Comparison of ENCODE assay signal across 14 cellular contexts in the genomic region with DNA sequence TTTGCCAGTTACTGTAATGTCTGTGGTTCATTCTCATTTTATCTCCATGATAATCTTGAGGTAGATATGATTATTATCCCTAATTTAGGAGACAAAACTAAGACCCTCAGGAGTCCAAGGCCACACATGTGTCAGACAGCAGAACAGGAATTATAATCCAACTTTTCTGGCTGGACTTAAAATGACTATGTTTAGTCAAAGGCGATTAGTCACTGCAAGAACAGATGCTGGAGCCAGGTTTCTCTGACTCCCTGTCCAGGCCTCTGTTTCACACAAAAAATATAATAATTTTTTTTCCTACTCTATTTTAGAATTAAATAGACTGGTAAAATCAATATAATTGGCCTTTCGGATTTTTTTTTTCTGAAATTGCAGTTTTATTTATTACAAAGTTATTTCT. TPM values are rescaled to one million over a fixed set of nuclear protein-coding genes. Genes with fewer than 3 reads are reported as not detected.
DNase-seq lines count a peak whose midpoint lies in the region; ATAC-seq and TF ChIP-seq lines count a peak whose summit lies in the region.
"Had no signal": no experiment of that assay in that cellular context is flagged by ENCODE, and none has a peak within 500 bp of the region (broad histone marks: within the 10 kb centered on the region; RNA-seq: fewer than 3 reads in every experiment).

No MANE protein-coding gene starts in this region.

- TF ChIP-seq POLR2A in breast epithelium (IDR thresholded peaks at IDR 0.05) = no peak

- H3K27ac ChIP-seq in breast epithelium = no peak overlapping the region
- H3K27ac ChIP-seq in ascending aorta = peak overlapping the region; percentile 59 to 74
- H3K27ac ChIP-seq: ovary had no signal

- no peaks in the 10 kb centered on the region for H3K27me3 Mint-ChIP-seq in MCF 10A (ENCODE audit: insufficient read depth, unreplicated experiment)

- no peak overlapping the region for H3K4me3 ChIP-seq in breast epithelium
- no peak overlapping the region for H3K4me3 ChIP-seq in ascending aorta
- H3K4me3 ChIP-seq: ovary had no signal

- H3K36me3 ChIP-seq in breast epithelium = no peaks in the 10 kb centered on the region
- no peaks in the 10 kb centered on the region for H3K36me3 ChIP-seq in ascending aorta
- H3K36me3 ChIP-seq: ovary had no signal

- no peaks in the 10 kb centered on the region for H3K9me3 Mint-ChIP-seq in MCF 10A (ENCODE audit: unreplicated experiment)

- no TSS peak for BruUV-seq in MCF 10A (replicated peaks; lab: Mats Ljungman, UMichigan)

- H3K27ac Mint-ChIP-seq in MCF 10A (ENCODE audit: low read depth, unreplicated experiment) = no peak overlapping the region
- H3K27ac Mint-ChIP-seq: activated CD8-positive, alpha-beta T cell treated with anti-CD3 and anti-CD28 coated beads, Interleukin-2, amount 10 ng/mL, durations not matched to agents 7 days and 5 days had no signal

- TF ChIP-seq CTCF in MCF 10A (IDR thresholded peaks at IDR 0.05; ENCODE audit: unreplicated experiment) (no peak), breast epithelium (IDR thresholded peaks at IDR 0.05) (no peak), ascending aorta (IDR thresholded peaks at IDR 0.05) (no peak)

- intact Hi-C loops in MCF 10A (cut with micrococcal nuclease) = no loop called here
- intact Hi-C loops in breast epithelium (cut with DNase I; ENCODE audit: low total_unique reads) = loop anchor here (5.0 kb wide), 1 partner anchor 522 kb away; no protein-coding TSS in a partner anchor
- intact Hi-C loops in ascending aorta (cut with DNase I) = no loop called here

- no peaks in the 10 kb centered on the region for H3K4me1 Mint-ChIP-seq in MCF 10A (ENCODE audit: insufficient read depth, unreplicated experiment)

- POLR2A ChIA-PET in MCF 10A (lab: Yijun Ruan, JAX) = interaction anchor here (0.6 to 1.3 kb wide), 4 partner anchors 11 to 156 kb away, joined by 3 to 6 read pairs (median 4); a partner anchor contains a TSS

- H3K27me3 ChIP-seq in breast epithelium = no peaks in the 10 kb centered on the region
- no peaks in the 10 kb centered on the region for H3K27me3 ChIP-seq in ascending aorta
- H3K27me3 ChIP-seq: ovary had no signal

- ATAC-seq in HG03378 (IDR thresholded peaks at IDR 0.05; ENCODE audit: unreplicated experiment) (no peak), HG03442 (IDR thresholded peaks at IDR 0.05; ENCODE audit: unreplicated experiment) (no peak)
- ATAC-seq: activated CD8-positive, alpha-beta T cell treated with anti-CD3 and anti-CD28 coated beads, Interleukin-2, amount 10 ng/mL, durations not matched to agents 7 days and 5 days had no signal

- no peaks in the 10 kb centered on the region for H3K36me3 Mint-ChIP-seq in MCF 10A (ENCODE audit: insufficient read depth, unreplicated experiment)

- DNase-seq in MCF 10A (ENCODE audit: unreplicated experiment) (peak; percentile 28), breast epithelium (ENCODE audit: low spot score in 2 of 2) (no peak), ascending aorta (ENCODE audit: low spot score in 2 of 2) (no peak), fibroblast of the conjunctiva (ENCODE audit: low read depth) (peak; percentile 38), COLO668 (lab: John Stamatoyannopoulos, UW; ENCODE audit: unreplicated experiment) (no peak)
- no peak for DNase-seq in stimulated activated CD4-positive, alpha-beta T cell treated with anti-CD3 and anti-CD28 coated beads, Interleukin-1b, Interleukin-23, amount 100 ng/mL, for 48 hours
- DNase-seq: activated CD8-positive, alpha-beta T cell treated with anti-CD3 and anti-CD28 coated beads, Interleukin-2, amount 10 ng/mL, durations not matched to agents 7 days and 5 days; midbrain; NCI-H187; ovary; SHP77; stimulated activated CD4-positive, alpha-beta T cell treated with anti-CD3 and anti-CD28 coated beads, Interleukin-12 subunit alpha, Interleukin-12 subunit beta, amount 100 ng/mL, for 4 hours had no signal

- H3K4me3 Mint-ChIP-seq in MCF 10A (ENCODE audit: unreplicated experiment) = no peak overlapping the region
- H3K4me3 Mint-ChIP-seq: activated CD8-positive, alpha-beta T cell treated with anti-CD3 and anti-CD28 coated beads, Interleukin-2, amount 10 ng/mL, durations not matched to agents 7 days and 5 days had no signal

- H3K9me3 ChIP-seq in breast epithelium = no peaks in the 10 kb centered on the region
- no peaks in the 10 kb centered on the region for H3K9me3 ChIP-seq in ascending aorta
- H3K9me3 ChIP-seq: ovary had no signal

- CTCF ChIA-PET in MCF 10A (lab: Yijun Ruan, JAX) = interaction anchor here (0.7 kb wide), 1 partner anchor 9 kb away, joined by 3 read pairs; no protein-coding TSS in a partner anchor

- H3K4me1 ChIP-seq in breast epithelium (no peaks in the 10 kb centered on the region), ascending aorta (peaks cover 3 to 11% of the 10 kb centered on the region in 2 donors)

RNA-seq across cellular contexts. Expression of a gene that starts 56.7 kb away (rescaled TPM):
- total RNA-seq in MCF 10A (2022) (7.8 and 10.1 TPM in 2 replicates), breast epithelium (10 to 100 TPM; 18.7 to 22.0 (median 19.5) TPM), ascending aorta (6.9 TPM)

Comparison
In these comparisons a context has a peak if more than half of its experiments do, and no peak if none do; other contexts are left out.
1. DNase-seq: peak in MCF 10A (single experiment) and fibroblast of the conjunctiva (single experiment); none in breast epithelium (0 of 2), ascending aorta (0 of 2), stimulated activated CD4-positive, alpha-beta T cell treated with anti-CD3 and anti-CD28 coated beads, Interleukin-1b, Interleukin-23, amount 100 ng/mL, for 48 hours (single experiment) and COLO668 (single experiment).
2. H3K27ac ChIP-seq: peak in ascending aorta (2 of 2); none in breast epithelium (0 of 2).